In genomic region chr5:56002303-56002702, GRCh38 we compare ENCODE assay signal across 17 cellular contexts.
"Had no signal": no experiment of that assay in that cellular context is flagged by ENCODE, and none has a peak within 500 bp of the region (broad histone marks: within the 10 kb centered on the region; RNA-seq: fewer than 3 reads in every experiment).

No MANE protein-coding gene starts in this region.

- H3K4me1 Mint-ChIP-seq: natural killer cell, neural crest cell had no signal

- H3K4me1 ChIP-seq: heart left ventricle, right atrium auricular region, uterus had no signal

- H3K27me3 ChIP-seq: heart left ventricle, ovary, right atrium auricular region, upper lobe of left lung, uterus had no signal

- H3K9me3 ChIP-seq: ovary, uterus had no signal

- H3K4me3 Mint-ChIP-seq: natural killer cell, neural crest cell had no signal

- H3K27ac ChIP-seq: heart left ventricle, ovary, right atrium auricular region, upper lobe of left lung, uterus had no signal

- H3K9me3 Mint-ChIP-seq: natural killer cell had no signal

- ATAC-seq: heart left ventricle, natural killer cell had no signal

- FAIRE-seq: colon, endothelial cell of umbilical vein, frontal cortex, islet of Langerhans, small intestine had no signal

- H3K36me3 Mint-ChIP-seq: natural killer cell had no signal

- DNase-seq: dermis blood vessel endothelial cell; heart left ventricle; hypothalamus; natural killer cell; nucleus accumbens; ovary; small intestine; stimulated activated CD4-positive, alpha-beta T cell treated with anti-CD3 and anti-CD28 coated beads, Interleukin-12 subunit alpha, Interleukin-12 subunit beta, amount 100 ng/mL, for 4 hours; stimulated activated naive CD4-positive, alpha-beta T cell; upper lobe of left lung; uterus had no signal

- H3K36me3 ChIP-seq: heart left ventricle, ovary, right atrium auricular region, upper lobe of left lung, uterus had no signal

- H3K4me3 ChIP-seq: heart left ventricle, ovary, right atrium auricular region, upper lobe of left lung, uterus had no signal
